Comparison of ENCODE assay signal across 7 cellular contexts in the genomic region with DNA sequence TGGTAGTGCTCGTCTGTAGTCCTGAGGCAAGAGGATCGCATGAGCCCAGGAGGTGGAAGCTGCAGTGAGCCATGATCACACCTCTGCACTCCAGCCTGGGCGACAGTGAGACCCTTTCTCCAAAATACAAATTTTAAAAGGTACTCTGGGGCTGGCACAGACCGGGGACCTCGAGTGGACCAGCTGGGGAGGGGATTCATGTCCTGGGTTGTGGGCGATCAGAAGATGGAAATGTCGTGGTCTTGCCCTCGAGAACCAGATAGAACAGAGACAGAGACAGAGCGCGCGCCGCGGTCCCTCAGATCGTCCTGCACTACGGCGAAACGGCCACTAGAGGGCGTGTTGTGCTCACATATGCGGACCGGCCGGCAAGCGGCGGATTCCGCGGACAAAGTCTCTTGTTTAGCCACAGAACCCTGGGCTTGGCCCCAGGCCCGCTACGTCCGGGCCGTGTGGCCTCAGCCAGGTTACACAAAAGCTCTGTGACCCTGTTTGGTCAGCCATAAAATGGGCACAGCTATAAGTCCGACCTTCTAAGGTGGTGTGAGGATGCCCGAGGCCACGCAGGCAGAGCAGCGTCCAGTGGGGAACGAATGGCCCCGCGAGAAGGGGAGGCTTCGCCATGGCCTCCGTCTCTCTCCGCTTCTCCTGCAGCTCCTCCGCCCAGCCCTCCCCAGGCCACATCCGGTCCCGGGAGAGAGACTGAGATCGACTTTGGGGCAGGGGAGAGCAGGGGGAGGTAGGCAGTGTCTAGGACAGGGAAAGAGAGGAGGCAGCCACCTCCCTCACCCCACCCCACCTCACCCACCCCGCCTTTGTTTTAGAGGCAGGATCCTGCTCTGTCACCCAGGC. TPM values are rescaled to one million over a fixed set of nuclear protein-coding genes. Genes with fewer than 3 reads are reported as not detected.
DNase-seq lines count a peak whose midpoint lies in the region; ATAC-seq and TF ChIP-seq lines count a peak whose summit lies in the region.

No MANE protein-coding gene starts in this region.

- peaks cover 37% of the 10 kb centered on the region for H3K27me3 Mint-ChIP-seq in type B pancreatic cell

- peak; percentile 85 to 94 (median 90) for ATAC-seq in heart right ventricle

- H3K27ac Mint-ChIP-seq in type B pancreatic cell = peak overlapping the region; percentile 66

- H3K4me3 ChIP-seq in adipocyte (ENCODE audit: low read length) (peak overlapping the region; percentile 59), heart right ventricle (peak overlapping the region; percentile 5 to 50 (median 36))

- peaks cover 55% of the 10 kb centered on the region for H3K27me3 ChIP-seq in adipocyte (replicated peaks; ENCODE audit: control insufficient read depth, insufficient read depth, low read length)
- peaks cover 0 to 14% (median 8%) of the 10 kb centered on the region in 7 donors for H3K27me3 ChIP-seq in heart right ventricle

- peak overlapping the region; percentile 83 for H3K4me3 Mint-ChIP-seq in type B pancreatic cell

- peaks cover 5% of the 10 kb centered on the region for H3K4me1 Mint-ChIP-seq in type B pancreatic cell (ENCODE audit: unreplicated experiment)

- no peaks in the 10 kb centered on the region for H3K36me3 Mint-ChIP-seq in type B pancreatic cell

- 2 to 4% methylated on average over 44 of the region's 44 CpGs for WGBS in heart right ventricle, 2 donors

- H3K27ac ChIP-seq in heart right ventricle = peak overlapping the region in 1 of 10 donors; percentile 22

- in situ Hi-C loops in GM13976 (cut with MboI; ENCODE audit: low sequenced_read_pairs, unreplicated experiment) = loop anchor here (5.0 to 25.0 kb wide), 2 partner anchors 40 to 260 kb away; a partner anchor contains a TSS

- H3K4me1 ChIP-seq in adipocyte (ENCODE audit: control insufficient read depth, insufficient read depth, low read length) (peaks cover 3% of the 10 kb centered on the region), heart right ventricle (peaks cover 0 to 23% (median 9%) of the 10 kb centered on the region in 9 donors)

- no peaks in the 10 kb centered on the region for H3K9me3 ChIP-seq in adipocyte (ENCODE audit: control insufficient read depth, low read length)
- H3K9me3 ChIP-seq in heart right ventricle = no peaks in the 10 kb centered on the region

- peak overlapping the region; percentile 42 for H3K9ac ChIP-seq in adipocyte (ENCODE audit: low read length)

- H3K36me3 ChIP-seq in adipocyte (ENCODE audit: control insufficient read depth, insufficient read depth, low read length, severe bottlenecking) (no peaks in the 10 kb centered on the region), heart right ventricle (no peaks in the 10 kb centered on the region)

- DNase-seq in GM13976 (ENCODE audit: low spot score) (peak; percentile 90), NCI-H1105 (lab: John Stamatoyannopoulos, UW) (peak; percentile 55), T follicular helper cell (ENCODE audit: low read depth) (peak; percentile 71), adipocyte (ENCODE audit: low read depth) (peak; percentile 93), heart right ventricle (peak; percentile 80 to 84), posterior vena cava (ENCODE audit: low spot score) (peak; percentile 96), type B pancreatic cell (ENCODE audit: extremely low spot score, unreplicated experiment) (peak; percentile 91)

- TF ChIP-seq CTCF in GM13976 (IDR thresholded peaks at IDR 0.05; ENCODE audit: borderline replicate concordance, control extremely low read depth, extremely low read depth, insufficient read depth, missing control alignments) = peak; percentile 98
- peak; percentile 89 to 99 (median 98) for TF ChIP-seq CTCF in heart right ventricle (IDR thresholded peaks at IDR 0.05)
- TF ChIP-seq CTCF in type B pancreatic cell (conservative IDR thresholded peaks at IDR 0.05) = peak; percentile 99

- no peaks in the 10 kb centered on the region for H3K9me3 Mint-ChIP-seq in type B pancreatic cell

- intact Hi-C loops in heart right ventricle (cut with DNase I) = loop anchor here in 9 of 10 donors (1.0 to 5.0 kb wide), 4 partner anchors 39 to 340 kb away; no protein-coding TSS in a partner anchor
- intact Hi-C loops in posterior vena cava (cut with DNase I) = loop anchor here (2.0 to 5.0 kb wide), 2 partner anchors 39 to 40 kb away; no protein-coding TSS in a partner anchor

RNA-seq across cellular contexts. Expression of a gene that starts 14.6 kb away (rescaled TPM):
- total RNA-seq in heart right ventricle (1 to 10 TPM; 1.1 to 7.0 (median 3.4) TPM), posterior vena cava (under 1 TPM; 0.05 to 0.09 TPM), type B pancreatic cell (ENCODE audit: low replicate concordance) (29.8 and 31.9 TPM in 2 replicates)
- polyA plus RNA-seq in heart right ventricle = 1 to 10 TPM in 1 of 2 donors, under 1 TPM in 1; 0.38 to 2.9 TPM
